8 cellular contexts compared by ENCODE assay signal in the genomic region with DNA sequence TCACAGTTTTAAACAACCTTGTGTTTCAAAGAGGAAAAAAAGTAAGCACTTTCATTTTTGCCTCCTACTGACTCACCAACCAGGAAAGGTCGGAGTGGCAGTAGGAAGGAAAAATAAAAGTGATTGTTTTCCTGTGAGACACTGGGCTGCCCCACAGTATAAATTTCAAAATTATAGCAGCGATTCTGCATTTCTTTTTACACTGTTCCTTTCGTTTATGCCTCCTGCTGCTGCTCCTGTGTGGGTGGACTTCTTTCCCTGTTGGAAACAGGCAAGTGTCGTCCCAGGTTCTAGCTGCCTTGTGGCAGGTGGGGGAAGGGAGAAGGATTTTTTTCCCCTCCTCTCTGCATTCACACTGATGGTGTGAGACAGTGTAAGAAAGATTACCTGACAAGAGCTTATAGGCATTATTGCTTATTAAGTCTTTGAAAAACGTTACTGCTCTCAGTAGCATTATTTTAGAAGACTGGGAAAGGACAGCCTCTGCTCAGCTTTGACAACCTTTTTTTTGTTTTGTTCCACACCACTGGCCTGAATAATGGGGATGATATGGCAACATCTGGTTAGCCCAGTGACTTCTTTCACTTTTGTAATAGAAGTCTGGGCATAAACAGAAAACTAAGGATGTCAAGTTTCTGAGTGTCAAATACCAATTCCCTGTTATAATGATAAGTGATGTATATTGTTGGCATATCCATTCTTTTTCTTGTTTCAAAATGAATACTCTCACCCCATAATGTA.
DNase-seq lines count a peak whose midpoint lies in the region; ATAC-seq, FAIRE-seq and TF ChIP-seq lines count a peak whose summit lies in the region.

No MANE protein-coding gene starts in this region.

- ATAC-seq in GM18867 (IDR thresholded peaks at IDR 0.05; ENCODE audit: unreplicated experiment) (peak; percentile 51), upper lobe of right lung (no peak)

- H2AFZ ChIP-seq in H1 (ENCODE audit: low read length) = peak overlapping the region; percentile 26; the same call in 1 of the 2 replicates
- no peak overlapping the region for H2AFZ ChIP-seq in neural progenitor cell (replicated peaks)

- H3K4me1 ChIP-seq in H1 (replicated peaks in 1 of 4; ENCODE audit: control insufficient read depth in 3 of 4, insufficient read depth in 4 of 4, low read length in 3 of 4) (peaks cover 2 to 9% (median 3%) of the 10 kb centered on the region in 4 experiments; a peak in 5 of 7 replicates), neural progenitor cell (peaks cover 24% of the 10 kb centered on the region), upper lobe of right lung (peaks cover 14% of the 10 kb centered on the region)

- H3K36me3 Mint-ChIP-seq in neural progenitor cell (no peaks in the 10 kb centered on the region), glutamatergic neuron (ENCODE audit: unreplicated experiment) (no peaks in the 10 kb centered on the region)

- TF ChIP-seq CTCF in H1 (IDR thresholded peaks at IDR 0.05; ENCODE audit: control extremely low read depth in 1 of 3, insufficient read depth in 1 of 3, low read depth in 1 of 3, low read length in 3 of 3) (no peak), neural progenitor cell (IDR thresholded peaks at IDR 0.05) (no peak), glutamatergic neuron (IDR thresholded peaks at IDR 0.05; ENCODE audit: partially characterized antibody, unreplicated experiment) (no peak), upper lobe of right lung (IDR thresholded peaks at IDR 0.05) (no peak)

- no peak overlapping the region for H3K23ac ChIP-seq in H1 (ENCODE audit: insufficient read length)

- H3K9ac ChIP-seq in H1 (replicated peaks in 1 of 4; ENCODE audit: extremely low read depth in 1 of 4, low read depth in 3 of 4, low read length in 3 of 4) (no peak overlapping the region), neural progenitor cell (no peak overlapping the region)

- no peak overlapping the region for H3K14ac ChIP-seq in H1 (ENCODE audit: insufficient read length)

- H3K79me1 ChIP-seq in H1 (ENCODE audit: low read depth, low read length) = no peaks in the 10 kb centered on the region

- H4K91ac ChIP-seq in H1 (replicated peaks; ENCODE audit: insufficient read length, low read length) = no peak overlapping the region

- no peak overlapping the region for H2BK20ac ChIP-seq in H1 (ENCODE audit: low read length)

- no peak overlapping the region for H2BK15ac ChIP-seq in H1 (ENCODE audit: low read length)

- H3K4me3 ChIP-seq in H1 (ENCODE audit: extremely low read depth in 1 of 4, insufficient read depth in 2 of 4, low read depth in 3 of 4, low read length in 4 of 4) (peak overlapping the region in 2 of 4 experiments; percentile 8 to 31; a peak in 1 of 8 replicates), neural progenitor cell (peak overlapping the region; percentile 15), upper lobe of right lung (no peak overlapping the region)

- H3K4ac ChIP-seq in H1 (replicated peaks; ENCODE audit: insufficient read length, low read depth, low read length) = peak overlapping the region; percentile 47

- H2AK5ac ChIP-seq in H1 (ENCODE audit: low read depth, low read length) = no peak overlapping the region

- no peaks in the 10 kb centered on the region for H3K27me3 Mint-ChIP-seq in neural progenitor cell (ENCODE audit: insufficient read depth, low read depth)
- H3K27me3 Mint-ChIP-seq in glutamatergic neuron (ENCODE audit: unreplicated experiment) = no peaks in the 10 kb centered on the region

- no peaks in the 10 kb centered on the region for H3F3A ChIP-seq in neural progenitor cell (ENCODE audit: low read depth)

- H3K27ac Mint-ChIP-seq in neural progenitor cell (no peak overlapping the region), glutamatergic neuron (ENCODE audit: unreplicated experiment) (no peak overlapping the region)

- no peaks in the 10 kb centered on the region for H3K36me3 ChIP-seq in H1 (ENCODE audit: control insufficient read depth in 2 of 4, insufficient read depth in 4 of 4, low read length in 3 of 4)
- no peaks in the 10 kb centered on the region for H3K36me3 ChIP-seq in neural progenitor cell
- no peaks in the 10 kb centered on the region for H3K36me3 ChIP-seq in upper lobe of right lung

- H3K56ac ChIP-seq in H1 (replicated peaks; ENCODE audit: insufficient read length, low read depth, low read length) = no peak overlapping the region

- FAIRE-seq in H1 (lab: Jason Lieb, UNC) = no peak

- no peak overlapping the region for H2BK12ac ChIP-seq in H1 (ENCODE audit: low read depth, low read length)

- H4K5ac ChIP-seq in H1 (ENCODE audit: insufficient read length, low read depth, low read length) = no peak overlapping the region

- peaks cover 0 to 4% of the 10 kb centered on the region in 2 experiments; a peak in 1 of 4 replicates for H3K9me3 ChIP-seq in H1 (ENCODE audit: insufficient read depth in 2 of 2, low read depth in 1 of 2, low read length in 1 of 2)
- H3K9me3 ChIP-seq in neural progenitor cell (ENCODE audit: low read depth) = no peaks in the 10 kb centered on the region
- H3K9me3 ChIP-seq in upper lobe of right lung = no peaks in the 10 kb centered on the region

- no peaks in the 10 kb centered on the region for H3K23me2 ChIP-seq in H1 (ENCODE audit: low read depth, low read length)

- CTCF ChIA-PET in H1 (lab: Charles Lee; ENCODE audit: partially characterized antibody) = no interaction called here

- peak; percentile 65 for DNase-seq in HT1080 (ENCODE audit: low read depth)
- DNase-seq in H1 (ENCODE audit: low read depth in 1 of 2, low spot score in 2 of 2) = no peak
- peak; percentile 11 for DNase-seq in neural progenitor cell (ENCODE audit: low spot score)
- no peak for DNase-seq in NCI-H187 (lab: John Stamatoyannopoulos, UW)
- no peak for DNase-seq in amygdala (lab: John Stamatoyannopoulos, UW)
- no peak for DNase-seq in glutamatergic neuron
- no peak for DNase-seq in upper lobe of right lung

- no peak for TF ChIP-seq RAD21 in H1 (IDR thresholded peaks at IDR 0.05 in 1 of 2, conservative IDR thresholded peaks at IDR 0.05 in 1 of 2; ENCODE audit: low read depth in 2 of 2, low read length in 2 of 2)

- H4K20me1 ChIP-seq in H1 (replicated peaks in 1 of 2; ENCODE audit: control insufficient read depth in 1 of 2, insufficient read depth in 2 of 2, low read length in 2 of 2) (no peaks in the 10 kb centered on the region), neural progenitor cell (ENCODE audit: low read depth) (no peaks in the 10 kb centered on the region)

- no peak for TF ChIP-seq EP300 in H1 (IDR thresholded peaks at IDR 0.05; ENCODE audit: borderline replicate concordance in 1 of 2, low read depth in 2 of 2, low read length in 2 of 2)

- no peak overlapping the region for H2BK120ac ChIP-seq in H1 (replicated peaks; ENCODE audit: low read depth, low read length)

- no peak for TF ChIP-seq POLR2A in H1 (IDR thresholded peaks at IDR 0.05; ENCODE audit: control extremely low read depth in 1 of 2, low read depth in 2 of 2, low read length in 2 of 2)

- POLR2A ChIA-PET in H1 (lab: Charles Lee; ENCODE audit: partially characterized antibody) = no interaction called here

- H3K9me3 Mint-ChIP-seq in neural progenitor cell (no peaks in the 10 kb centered on the region), glutamatergic neuron (ENCODE audit: unreplicated experiment) (no peaks in the 10 kb centered on the region)

- no peak overlapping the region for H3K27ac ChIP-seq in H1 (ENCODE audit: low read depth, low read length)
- peak overlapping the region; percentile 19 for H3K27ac ChIP-seq in neural progenitor cell
- H3K27ac ChIP-seq in upper lobe of right lung = no peak overlapping the region

- no peak overlapping the region for H2BK5ac ChIP-seq in H1 (ENCODE audit: low read depth, low read length)

- 37% methylated on average over 5 of the region's 5 CpGs; no CpG with 5 or more reads in 1 of the 2 experiments for WGBS in H1 (ENCODE audit: extremely low coverage in 1 of 2, insufficient coverage in 1 of 2, insufficient read length in 1 of 2, insufficient replicate concordance in 2 of 2, low coverage in 1 of 2, low lambda C conversion rate in 2 of 2, missing lambda C conversion rate in 1 of 2), 2 experiments

- peak overlapping the region; percentile 10 to 38; a peak in 3 of 4 replicates for H3K4me2 ChIP-seq in H1 (ENCODE audit: insufficient read depth in 1 of 2, low read depth in 2 of 2, low read length in 2 of 2)
- H3K4me2 ChIP-seq in neural progenitor cell = peak overlapping the region; percentile 52

- H3K4me1 Mint-ChIP-seq in neural progenitor cell (peaks cover 14% of the 10 kb centered on the region), glutamatergic neuron (ENCODE audit: low read depth, unreplicated experiment) (no peaks in the 10 kb centered on the region)

- H3K79me2 ChIP-seq in H1 (ENCODE audit: control insufficient read depth in 1 of 2, insufficient read depth in 2 of 2, low read length in 2 of 2) (no peaks in the 10 kb centered on the region), neural progenitor cell (ENCODE audit: low read depth) (no peaks in the 10 kb centered on the region)

- H3K27me3 ChIP-seq in H1 (replicated peaks in 1 of 4; ENCODE audit: control insufficient read depth in 3 of 4, extremely low read depth in 1 of 4, insufficient read depth in 3 of 4, low read length in 3 of 4) (no peaks in the 10 kb centered on the region), neural progenitor cell (no peaks in the 10 kb centered on the region), upper lobe of right lung (no peaks in the 10 kb centered on the region)

- intact Hi-C loops in upper lobe of right lung (cut with DNase I) = no loop called here

- no peak overlapping the region for H3K4me3 Mint-ChIP-seq in neural progenitor cell
- H3K4me3 Mint-ChIP-seq in glutamatergic neuron (ENCODE audit: unreplicated experiment) = no peak overlapping the region

- no peak overlapping the region for H4K8ac ChIP-seq in H1 (ENCODE audit: extremely low read depth, insufficient read depth, low read length)

- H3K18ac ChIP-seq in H1 (ENCODE audit: extremely low read depth, low read length) = no peak overlapping the region

TF ChIP-seq in H1, 55 proteins besides CTCF, POLR2A, EP300 and RAD21:
- TF ChIP-seq EGR1 (IDR thresholded peaks at IDR 0.05; ENCODE audit: borderline replicate concordance, low read depth, low read length) (0 out of 2 replicates have a peak, but pooled peaks have one; percentile 34), SRF (IDR thresholded peaks at IDR 0.05; ENCODE audit: low read depth, low read length) (no peak)
TF ChIP-seq in H1: peak in this region for 1.

Comparison
In these comparisons a context has a peak if more than half of its experiments do, and no peak if none do; other contexts are left out.
1. DNase-seq: peak in HT1080 (single experiment) and neural progenitor cell (single experiment); none in H1 (0 of 2), NCI-H187 (0 of 2), amygdala (0 of 56), glutamatergic neuron (single experiment) and upper lobe of right lung (single experiment).